In genomic region chr12:1529862-1530591, GRCh38 we compare ENCODE assay signal across 8 cellular contexts.
DNase-seq lines count a peak whose midpoint lies in the region; ATAC-seq and TF ChIP-seq lines count a peak whose summit lies in the region.

No MANE protein-coding gene starts in this region.

- peaks cover 62% of the 10 kb centered on the region for H3K27me3 Mint-ChIP-seq in activated T-helper 2 cell treated with anti-CD3 and anti-CD28 coated beads, Interferon-gamma antibody, Interleukin-2, Interleukin-4, amounts not matched to agents 10 μg/mL and 5 μg/mL and 100 μg/mL, durations not matched to agents 14 hours and 24 hours and 36 hours (ENCODE audit: low read depth)

- H3K4me3 Mint-ChIP-seq in activated T-helper 2 cell treated with anti-CD3 and anti-CD28 coated beads, Interferon-gamma antibody, Interleukin-2, Interleukin-4, amounts not matched to agents 10 μg/mL and 5 μg/mL and 100 μg/mL, durations not matched to agents 14 hours and 24 hours and 36 hours (ENCODE audit: low read depth), result peak overlapping the region; percentile 76
- peak overlapping the region; percentile 74 for H3K4me3 Mint-ChIP-seq in stimulated activated effector memory CD8-positive, alpha-beta T cell treated with anti-CD3 and anti-CD28 coated beads, Interleukin-12 subunit alpha, Interleukin-12 subunit beta, amount 100 ng/mL, for 72 hours

- ATAC-seq in stimulated activated effector memory CD8-positive, alpha-beta T cell treated with anti-CD3 and anti-CD28 coated beads, Interleukin-12 subunit alpha, Interleukin-12 subunit beta, amount 100 ng/mL, for 72 hours, result no peak

- H3K4me1 ChIP-seq in iPS DF 6.9 (ENCODE audit: control insufficient read depth, insufficient read depth, low read length), result no peaks in the 10 kb centered on the region; the same call in 1 of the 2 replicates

- H3K27me3 ChIP-seq in iPS DF 6.9 (ENCODE audit: control insufficient read depth, insufficient read depth, low read length), result peaks cover 36% of the 10 kb centered on the region

- H3K4me3 ChIP-seq in iPS DF 6.9 (ENCODE audit: low read length), result peak overlapping the region; percentile 55; the same call in 1 of the 2 replicates

- TF ChIP-seq CTCF in GM20000 (IDR thresholded peaks at IDR 0.05; ENCODE audit: extremely low read depth, missing control alignments), result no peak

- H3K9me3 ChIP-seq in iPS DF 6.9 (ENCODE audit: control insufficient read depth, insufficient read depth, low read length), result no peaks in the 10 kb centered on the region

- H3K36me3 ChIP-seq in iPS DF 6.9 (ENCODE audit: control insufficient read depth, insufficient read depth, low read length), result no peaks in the 10 kb centered on the region

- H3K9me3 Mint-ChIP-seq in activated T-helper 2 cell treated with anti-CD3 and anti-CD28 coated beads, Interferon-gamma antibody, Interleukin-2, Interleukin-4, amounts not matched to agents 10 μg/mL and 5 μg/mL and 100 μg/mL, durations not matched to agents 14 hours and 24 hours and 36 hours, result no peaks in the 10 kb centered on the region
- no peaks in the 10 kb centered on the region for H3K9me3 Mint-ChIP-seq in stimulated activated effector memory CD8-positive, alpha-beta T cell treated with anti-CD3 and anti-CD28 coated beads, Interleukin-12 subunit alpha, Interleukin-12 subunit beta, amount 100 ng/mL, for 72 hours

- intact Hi-C loops in activated T-helper 2 cell treated with anti-CD3 and anti-CD28 coated beads, Interferon-gamma antibody, Interleukin-2, Interleukin-4, amounts not matched to agents 10 μg/mL and 5 μg/mL and 100 μg/mL, durations not matched to agents 14 hours and 24 hours and 36 hours (cut with micrococcal nuclease), result loop anchor here (5.0 kb wide), 2 partner anchors 62 to 413 kb away; partner anchors contain the start of gene FBXL14

- H3K36me3 Mint-ChIP-seq in activated T-helper 2 cell treated with anti-CD3 and anti-CD28 coated beads, Interferon-gamma antibody, Interleukin-2, Interleukin-4, amounts not matched to agents 10 μg/mL and 5 μg/mL and 100 μg/mL, durations not matched to agents 14 hours and 24 hours and 36 hours (ENCODE audit: low read depth), result no peaks in the 10 kb centered on the region
- H3K36me3 Mint-ChIP-seq in stimulated activated effector memory CD8-positive, alpha-beta T cell treated with anti-CD3 and anti-CD28 coated beads, Interleukin-12 subunit alpha, Interleukin-12 subunit beta, amount 100 ng/mL, for 72 hours, result peaks cover 8% of the 10 kb centered on the region

- no CpG with 5 or more reads among the region's 101 CpGs for WGBS in iPS DF 6.9 (ENCODE audit: insufficient coverage, insufficient read length)

- DNase-seq in 8988T (peak; percentile 77), GM20000 (ENCODE audit: low spot score) (peak; percentile 83), iPS DF 6.9 (ENCODE audit: low read depth, low spot score) (no peak), NCI-H510A treated with DMSO at 0.1 percent for 48 hours (lab: John Stamatoyannopoulos, UW) (no peak), cortex of kidney (lab: John Stamatoyannopoulos, UW) (no peak), LoVo (ENCODE audit: low spot score) (no peak)
- no peak for DNase-seq in activated T-helper 2 cell treated with anti-CD3 and anti-CD28 coated beads, Interferon-gamma antibody, Interleukin-2, Interleukin-4, amounts not matched to agents 10 μg/mL and 5 μg/mL and 100 μg/mL, durations not matched to agents 14 hours and 24 hours and 36 hours (ENCODE audit: low spot score)
- DNase-seq in stimulated activated effector memory CD8-positive, alpha-beta T cell treated with anti-CD3 and anti-CD28 coated beads, Interleukin-12 subunit alpha, Interleukin-12 subunit beta, amount 100 ng/mL, for 72 hours (ENCODE audit: low spot score in 2 of 2), result no peak

- H3K27ac ChIP-seq in iPS DF 6.9 (ENCODE audit: low read length), result no peak overlapping the region

- H3K27ac Mint-ChIP-seq in activated T-helper 2 cell treated with anti-CD3 and anti-CD28 coated beads, Interferon-gamma antibody, Interleukin-2, Interleukin-4, amounts not matched to agents 10 μg/mL and 5 μg/mL and 100 μg/mL, durations not matched to agents 14 hours and 24 hours and 36 hours, result no peak overlapping the region
- no peak overlapping the region for H3K27ac Mint-ChIP-seq in stimulated activated effector memory CD8-positive, alpha-beta T cell treated with anti-CD3 and anti-CD28 coated beads, Interleukin-12 subunit alpha, Interleukin-12 subunit beta, amount 100 ng/mL, for 72 hours

- peaks cover 28% of the 10 kb centered on the region for H3K4me1 Mint-ChIP-seq in activated T-helper 2 cell treated with anti-CD3 and anti-CD28 coated beads, Interferon-gamma antibody, Interleukin-2, Interleukin-4, amounts not matched to agents 10 μg/mL and 5 μg/mL and 100 μg/mL, durations not matched to agents 14 hours and 24 hours and 36 hours (ENCODE audit: low read depth)
- H3K4me1 Mint-ChIP-seq in stimulated activated effector memory CD8-positive, alpha-beta T cell treated with anti-CD3 and anti-CD28 coated beads, Interleukin-12 subunit alpha, Interleukin-12 subunit beta, amount 100 ng/mL, for 72 hours, result peaks cover 48% of the 10 kb centered on the region

Comparison
In these comparisons a context has a peak if more than half of its experiments do, and no peak if none do; other contexts are left out.
1. DNase-seq: peak in 8988T (single experiment) and GM20000 (single experiment); none in activated T-helper 2 cell treated with anti-CD3 and anti-CD28 coated beads, Interferon-gamma antibody, Interleukin-2, Interleukin-4, amounts not matched to agents 10 μg/mL and 5 μg/mL and 100 μg/mL, durations not matched to agents 14 hours and 24 hours and 36 hours (single experiment), iPS DF 6.9 (single experiment), stimulated activated effector memory CD8-positive, alpha-beta T cell treated with anti-CD3 and anti-CD28 coated beads, Interleukin-12 subunit alpha, Interleukin-12 subunit beta, amount 100 ng/mL, for 72 hours (0 of 2), NCI-H510A treated with DMSO at 0.1 percent for 48 hours (single experiment), cortex of kidney (single experiment) and LoVo (single experiment).